ENCODE assay signal across 29 cellular contexts in genomic region chr5:73330613-73331012, GRCh38.
"Had no signal": no experiment of that assay in that cellular context is flagged by ENCODE, and none has a peak within 500 bp of the region (broad histone marks: within the 10 kb centered on the region; RNA-seq: fewer than 3 reads in every experiment).

No MANE protein-coding gene starts in this region.

- H3K27ac ChIP-seq: stomach, suprapubic skin, testis, thoracic aorta, thyroid gland, tibial artery, tibial nerve, transverse colon, upper lobe of left lung, upper lobe of right lung, uterus, vagina had no signal

- FAIRE-seq: urothelium cell line had no signal

- ATAC-seq: stimulated activated effector memory CD8-positive, alpha-beta T cell treated with anti-CD3 and anti-CD28 coated beads, Interleukin-12 subunit alpha, Interleukin-12 subunit beta, amount 100 ng/mL, for 72 hours; stimulated activated memory B cell treated with anti-CD40 and anti-IgM and Interleukin-4, amounts not matched to agents 10 μg/mL and 1 μg/mL and 100 μg/mL, for 72 hours; stimulated activated naive B cell treated with anti-CD40 and anti-IgM and Interleukin-4, amounts not matched to agents 10 μg/mL and 1 μg/mL and 100 μg/mL, for 72 hours; stimulated activated naive CD8-positive, alpha-beta T cell treated with anti-CD3 and anti-CD28 coated beads, Interleukin-15, amount 100 ng/mL, for 72 hours; stimulated activated naive CD8-positive, alpha-beta T cell treated with anti-CD3 and anti-CD28 coated beads, Interleukin-15, Interleukin-2, amounts not matched to agents 100 U/mL and 50 U/mL, for 24 hours; upper lobe of right lung had no signal

- H3K27ac Mint-ChIP-seq: stimulated activated effector memory CD8-positive, alpha-beta T cell treated with anti-CD3 and anti-CD28 coated beads, Interleukin-12 subunit alpha, Interleukin-12 subunit beta, amount 100 ng/mL, for 72 hours; stimulated activated memory B cell treated with anti-CD40 and anti-IgM and Interleukin-4, amounts not matched to agents 10 μg/mL and 1 μg/mL and 100 μg/mL, for 72 hours; stimulated activated naive B cell treated with anti-CD40 and anti-IgM and Interleukin-4, amounts not matched to agents 10 μg/mL and 1 μg/mL and 100 μg/mL, for 72 hours; stimulated activated naive CD8-positive, alpha-beta T cell treated with anti-CD3 and anti-CD28 coated beads, Interleukin-15, amount 100 ng/mL, for 72 hours; stimulated activated naive CD8-positive, alpha-beta T cell treated with anti-CD3 and anti-CD28 coated beads, Interleukin-15, Interleukin-2, amounts not matched to agents 100 ng/mL and 50 ng/mL, for 24 hours; type B pancreatic cell had no signal

- H3K4me1 Mint-ChIP-seq: stimulated activated effector memory CD8-positive, alpha-beta T cell treated with anti-CD3 and anti-CD28 coated beads, Interleukin-12 subunit alpha, Interleukin-12 subunit beta, amount 100 ng/mL, for 72 hours; stimulated activated memory B cell treated with anti-CD40 and anti-IgM and Interleukin-4, amounts not matched to agents 10 μg/mL and 1 μg/mL and 100 μg/mL, for 72 hours; stimulated activated naive B cell treated with anti-CD40 and anti-IgM and Interleukin-4, amounts not matched to agents 10 μg/mL and 1 μg/mL and 100 μg/mL, for 72 hours; stimulated activated naive CD8-positive, alpha-beta T cell treated with anti-CD3 and anti-CD28 coated beads, Interleukin-15, amount 100 ng/mL, for 72 hours had no signal

- DNase-seq: stimulated activated CD4-positive, alpha-beta T cell treated with anti-CD3 and anti-CD28 coated beads, Interleukin-2, amount 100 ng/mL, for 48 hours; stimulated activated CD4-positive, alpha-beta T cell treated with anti-CD3 and anti-CD28 coated beads, Interleukin-4, amount 100 ng/mL, for 1 hour; stimulated activated CD4-positive, alpha-beta T cell treated with anti-CD3 and anti-CD28 coated beads, Interleukin-4, amount 100 ng/mL, for 24 hours; stimulated activated CD4-positive, alpha-beta T cell treated with anti-CD3 and anti-CD28 coated beads, Interleukin-4, amount 100 ng/mL, for 4 hours; stimulated activated CD8-positive, alpha-beta memory T cell treated with anti-CD3 and anti-CD28 coated beads, Interleukin-4, amount 100 ng/mL, for 48 hours; stimulated activated naive B cell treated with anti-CD40 and anti-IgM and Interleukin-4, amounts not matched to agents 10 μg/mL and 1 μg/mL and 100 μg/mL, for 72 hours; stimulated activated naive CD4-positive, alpha-beta T cell; stimulated activated naive CD4-positive, alpha-beta T cell treated with Interleukin-2 at 50 U/mL for 16 hours; stimulated activated naive CD8-positive, alpha-beta T cell treated with anti-CD3 and anti-CD28 coated beads, Interleukin-15, amount 100 ng/mL, for 72 hours; stimulated activated naive CD8-positive, alpha-beta T cell treated with anti-CD3 and anti-CD28 coated beads, Interleukin-15, Interleukin-2, amounts not matched to agents 100 U/mL and 50 U/mL, for 24 hours; stomach; substantia nigra; testis; thyroid gland; tibial artery; transverse colon; trophoblast cell; upper lobe of left lung; upper lobe of right lung; uterus had no signal

- H3K9me3 ChIP-seq: suprapubic skin, testis, thyroid gland, uterus, vagina had no signal

- H3K27me3 ChIP-seq: testis, thyroid gland, tibial nerve, upper lobe of left lung, vagina had no signal

- H3K36me3 Mint-ChIP-seq: stimulated activated effector memory CD8-positive, alpha-beta T cell treated with anti-CD3 and anti-CD28 coated beads, Interleukin-12 subunit alpha, Interleukin-12 subunit beta, amount 100 ng/mL, for 72 hours; stimulated activated naive B cell treated with anti-CD40 and anti-IgM and Interleukin-4, amounts not matched to agents 10 μg/mL and 1 μg/mL and 100 μg/mL, for 72 hours; type B pancreatic cell had no signal

- H3K36me3 ChIP-seq: stomach, suprapubic skin, thoracic aorta, thyroid gland, tibial artery, tibial nerve, transverse colon, upper lobe of left lung, upper lobe of right lung, uterus, vagina had no signal

- H3K4me3 Mint-ChIP-seq: stimulated activated effector memory CD8-positive, alpha-beta T cell treated with anti-CD3 and anti-CD28 coated beads, Interleukin-12 subunit alpha, Interleukin-12 subunit beta, amount 100 ng/mL, for 72 hours; stimulated activated memory B cell treated with anti-CD40 and anti-IgM and Interleukin-4, amounts not matched to agents 10 μg/mL and 1 μg/mL and 100 μg/mL, for 72 hours; stimulated activated naive B cell treated with anti-CD40 and anti-IgM and Interleukin-4, amounts not matched to agents 10 μg/mL and 1 μg/mL and 100 μg/mL, for 72 hours; stimulated activated naive CD8-positive, alpha-beta T cell treated with anti-CD3 and anti-CD28 coated beads, Interleukin-15, amount 100 ng/mL, for 72 hours; stimulated activated naive CD8-positive, alpha-beta T cell treated with anti-CD3 and anti-CD28 coated beads, Interleukin-15, Interleukin-2, amounts not matched to agents 100 ng/mL and 50 ng/mL, for 24 hours; type B pancreatic cell had no signal

- H3K4me3 ChIP-seq: stomach, suprapubic skin, testis, thoracic aorta, thyroid gland, tibial artery, tibial nerve, transverse colon, upper lobe of left lung, upper lobe of right lung, uterus, vagina had no signal

- H3K4me1 ChIP-seq: stomach, suprapubic skin, testis, thyroid gland, tibial artery, transverse colon, upper lobe of left lung, upper lobe of right lung, uterus, vagina had no signal
